ENCODE assay signal across 8 cellular contexts in the genomic region with DNA sequence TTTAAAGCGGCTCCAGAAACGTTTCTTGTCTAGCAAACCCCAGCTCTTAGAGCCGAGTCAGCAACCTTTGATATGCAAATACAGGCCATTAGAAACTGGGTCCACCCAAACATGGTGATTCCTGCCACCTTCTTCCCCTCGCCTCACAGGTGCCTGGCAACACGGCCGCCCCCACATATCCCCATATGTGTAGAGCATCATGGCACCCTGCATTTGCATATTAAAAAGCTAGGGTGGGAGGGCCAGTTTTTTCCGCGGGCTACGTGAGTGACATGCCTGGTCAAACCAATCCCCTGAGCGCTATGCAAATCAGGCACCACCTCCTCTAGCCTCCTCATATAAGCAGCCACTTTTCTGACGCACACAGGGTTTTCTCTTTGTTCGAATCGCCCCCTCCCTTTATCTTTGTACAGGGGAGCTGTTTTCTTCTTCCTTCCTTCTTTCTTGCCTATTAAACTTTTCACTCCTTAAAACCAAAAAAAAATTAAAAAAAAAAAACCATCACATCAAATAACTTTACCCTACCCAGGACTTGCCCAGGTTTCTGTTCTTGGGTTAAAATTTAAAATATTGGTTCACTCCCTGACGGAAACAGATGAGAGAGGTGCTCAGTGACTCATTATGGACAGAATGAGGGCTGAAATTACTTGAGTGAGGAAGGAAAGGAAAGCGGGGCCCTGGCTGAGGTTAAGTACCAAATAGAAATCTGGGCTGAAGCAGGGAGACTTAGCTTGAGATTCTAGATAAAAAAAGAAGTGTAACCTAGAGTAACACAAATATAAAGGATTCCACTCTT. TPM values are rescaled to one million over a fixed set of nuclear protein-coding genes. Genes with fewer than 3 reads are reported as not detected.
DNase-seq lines count a peak whose midpoint lies in the region; ATAC-seq and TF ChIP-seq lines count a peak whose summit lies in the region.

No MANE protein-coding gene starts in this region.

- no peaks in the 10 kb centered on the region for H3K4me1 ChIP-seq in effector memory CD4-positive, alpha-beta T cell (ENCODE audit: control insufficient read depth, insufficient read depth, low read length, poor library complexity, severe bottlenecking)
- H3K4me1 ChIP-seq in ascending aorta: peaks cover 0 to 12% of the 10 kb centered on the region in 2 donors

- no peak for TF ChIP-seq CTCF in ascending aorta (IDR thresholded peaks at IDR 0.05)

- intact Hi-C loops in Right ventricle myocardium inferior (cut with DNase I) (no loop called here), ascending aorta (cut with DNase I) (loop anchor here (2.0 kb wide), 1 partner anchor 15 kb away; no protein-coding TSS in a partner anchor)

- H3K27ac ChIP-seq in effector memory CD4-positive, alpha-beta T cell (ENCODE audit: insufficient read depth, low read length, poor library complexity, severe bottlenecking): peak overlapping the region; percentile 57
- H3K27ac ChIP-seq in ascending aorta: no peak overlapping the region

- no peaks in the 10 kb centered on the region for H3K9me3 ChIP-seq in effector memory CD4-positive, alpha-beta T cell (ENCODE audit: control insufficient read depth, low read length)
- H3K9me3 ChIP-seq in ascending aorta: no peaks in the 10 kb centered on the region

- ATAC-seq in HG02678 (IDR thresholded peaks at IDR 0.05; ENCODE audit: unreplicated experiment) (peak; percentile 54), Right ventricle myocardium inferior (no peak)

- H3K4me3 ChIP-seq in effector memory CD4-positive, alpha-beta T cell (ENCODE audit: insufficient read depth, low read depth, low read length, poor library complexity, severe bottlenecking): peak overlapping the region; percentile 18
- H3K4me3 ChIP-seq in ascending aorta: no peak overlapping the region

- peak; percentile 84 to 90 for DNase-seq in activated CD4-positive, alpha-beta T cell treated with anti-CD3 and anti-CD28 coated beads, Interleukin-2, amount 50 U/mL, for 48 hours
- DNase-seq in effector memory CD4-positive, alpha-beta T cell: peak; percentile 71 to 78 (median 77)
- peak; percentile 65 to 88 (median 76) for DNase-seq in stimulated activated CD4-positive, alpha-beta T cell treated with anti-CD3 and anti-CD28 coated beads, TNF-alpha, amount 100 ng/mL, for 48 hours (ENCODE audit: low read depth in 3 of 3)
- no peak for DNase-seq in SW 1271 (lab: John Stamatoyannopoulos, UW)
- DNase-seq in Right ventricle myocardium inferior (ENCODE audit: missing footprints): no peak
- no peak for DNase-seq in NCI-H187 (lab: John Stamatoyannopoulos, UW)
- no peak for DNase-seq in ascending aorta (ENCODE audit: low spot score in 2 of 2)

- no peaks in the 10 kb centered on the region for H3K36me3 ChIP-seq in effector memory CD4-positive, alpha-beta T cell (ENCODE audit: control insufficient read depth, insufficient read depth, low read length)
- no peaks in the 10 kb centered on the region for H3K36me3 ChIP-seq in ascending aorta

- H3K27me3 ChIP-seq in effector memory CD4-positive, alpha-beta T cell (replicated peaks; ENCODE audit: control insufficient read depth, insufficient read depth, low read length, poor library complexity, severe bottlenecking): no peaks in the 10 kb centered on the region
- H3K27me3 ChIP-seq in ascending aorta: no peaks in the 10 kb centered on the region

RNA-seq across cellular contexts. Expression of gene COA1, which starts 59.8 kb away (rescaled TPM):
- total RNA-seq in Right ventricle myocardium inferior (66.7 TPM), ascending aorta (16.3 TPM)

Comparison
In these comparisons a context has a peak if more than half of its experiments do, and no peak if none do; other contexts are left out.
1. DNase-seq: peak in activated CD4-positive, alpha-beta T cell treated with anti-CD3 and anti-CD28 coated beads, Interleukin-2, amount 50 U/mL, for 48 hours (2 of 2), effector memory CD4-positive, alpha-beta T cell (3 of 3) and stimulated activated CD4-positive, alpha-beta T cell treated with anti-CD3 and anti-CD28 coated beads, TNF-alpha, amount 100 ng/mL, for 48 hours (3 of 3); none in SW 1271 (0 of 2), Right ventricle myocardium inferior (single experiment), NCI-H187 (0 of 2) and ascending aorta (0 of 2).